14 cellular contexts compared by ENCODE assay signal in the genomic region with DNA sequence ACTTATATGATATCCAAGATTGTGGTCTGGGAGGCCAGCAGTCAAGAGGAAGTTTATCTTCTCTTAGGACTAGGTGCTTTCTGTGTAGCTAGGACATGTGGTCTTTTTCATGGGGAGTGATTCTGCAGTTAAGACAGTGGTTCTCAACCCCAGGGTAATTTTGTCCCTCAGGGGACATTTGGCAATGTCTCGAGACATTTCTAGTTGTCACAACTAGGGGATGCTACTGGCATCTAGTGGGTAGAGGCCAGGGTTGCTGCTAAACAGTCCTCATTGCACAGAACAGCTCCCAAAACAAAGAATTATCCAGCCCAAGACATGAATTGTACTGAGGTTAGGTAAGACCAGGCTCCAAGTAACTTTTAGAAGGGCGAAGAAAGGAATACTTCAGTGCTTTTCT.
DNase-seq lines count a peak whose midpoint lies in the region; ATAC-seq and TF ChIP-seq lines count a peak whose summit lies in the region.
"Had no signal": no experiment of that assay in that cellular context is flagged by ENCODE, and none has a peak within 500 bp of the region (broad histone marks: within the 10 kb centered on the region; RNA-seq: fewer than 3 reads in every experiment).

No MANE protein-coding gene starts in this region.

- ATAC-seq in GM19035 (IDR thresholded peaks at IDR 0.05; ENCODE audit: unreplicated experiment) = no peak
- ATAC-seq: activated CD4-positive, CD25-positive, alpha-beta regulatory T cell treated with anti-CD3 and anti-CD28 coated beads, Interleukin-2, amount 50 U/mL, for 24 hours had no signal

- in situ Hi-C loops in GM13976 (cut with MboI; ENCODE audit: low sequenced_read_pairs, unreplicated experiment) = no loop called here

- TF ChIP-seq CTCF in AG10803 (conservative IDR thresholded peaks at IDR 0.05; ENCODE audit: low read length) (0 out of 2 replicates have a peak, but pooled peaks have one; percentile 5), GM12865 (IDR thresholded peaks at IDR 0.05; ENCODE audit: insufficient read depth, low read depth, low read length, missing control alignments) (peak; percentile 41), GM13976 (IDR thresholded peaks at IDR 0.05; ENCODE audit: borderline replicate concordance, control extremely low read depth, extremely low read depth, insufficient read depth, missing control alignments) (no peak)

- H3K4me3 ChIP-seq in AG10803 (ENCODE audit: low read length) (no peak overlapping the region), GM12865 (ENCODE audit: low read depth, low read length) (no peak overlapping the region)

- DNase-seq in AG10803 (ENCODE audit: low read depth) (no peak), GM12865 (ENCODE audit: low read depth) (peak; percentile 28), NOMO-1 (lab: John Stamatoyannopoulos, UW; ENCODE audit: unreplicated experiment in 2 of 2) (peak; percentile 28 to 67), dedifferentiated amniotic fluid mesenchymal stem cell (ENCODE audit: extremely low spot score) (peak; percentile 10), GM13976 (ENCODE audit: low spot score) (no peak), retina (no peak), NCI-H128 (lab: John Stamatoyannopoulos, UW; ENCODE audit: unreplicated experiment) (no peak)
- DNase-seq: caudate nucleus; IMR-90; kidney glomerular epithelial cell; nucleus accumbens; stimulated activated CD4-positive, alpha-beta T cell treated with anti-CD3 and anti-CD28 coated beads, Interleukin-2, amount 100 ng/mL, for 24 hours had no signal

Comparison
In these comparisons a context has a peak if more than half of its experiments do, and no peak if none do; other contexts are left out.
1. DNase-seq: peak in GM12865 (single experiment), NOMO-1 (2 of 2) and dedifferentiated amniotic fluid mesenchymal stem cell (single experiment); none in AG10803 (single experiment), GM13976 (single experiment), retina (single experiment) and NCI-H128 (single experiment).